Comparison of ENCODE assay signal across 8 cellular contexts in genomic region chrX:43559643-43560042, GRCh38.
DNase-seq lines count a peak whose midpoint lies in the region; ATAC-seq and TF ChIP-seq lines count a peak whose summit lies in the region.

No MANE protein-coding gene starts in this region.

- H3K4me1 ChIP-seq in KMS-11 (ENCODE audit: low read depth, poor library complexity, severe bottlenecking) (peaks cover 3% of the 10 kb centered on the region), mammary epithelial cell (ENCODE audit: insufficient read depth, low read length) (peaks cover 5% of the 10 kb centered on the region)

- in situ Hi-C loops in Caki2 (cut with HindIII; ENCODE audit: low pct_unique_long_range_greater_than_20kb, low sequenced_read_pairs) = no loop called here
- in situ Hi-C loops in mammary epithelial cell (cut with MboI; ENCODE audit: low sequenced_read_pairs in 2 of 2) = loop anchor here (5.0 to 25.0 kb wide), 4 partner anchors 188 to 1772 kb away; no protein-coding TSS in a partner anchor

- no peaks in the 10 kb centered on the region for H3K79me2 ChIP-seq in KMS-11 (ENCODE audit: insufficient read depth, low read depth)
- H3K79me2 ChIP-seq in mammary epithelial cell (ENCODE audit: insufficient read depth, low read length) = no peaks in the 10 kb centered on the region

- H3K9ac ChIP-seq in KMS-11 = no peak overlapping the region
- H3K9ac ChIP-seq in mammary epithelial cell (ENCODE audit: insufficient read depth, low read length) = no peak overlapping the region

- H4K20me1 ChIP-seq in KMS-11 (ENCODE audit: insufficient read depth) (no peaks in the 10 kb centered on the region), mammary epithelial cell (ENCODE audit: insufficient read depth, low read length) (no peaks in the 10 kb centered on the region)

- CTCF ChIA-PET in mammary epithelial cell (lab: Charles Lee; ENCODE audit: low non-redundant PET) = no interaction called here

- H3K27ac ChIP-seq in KMS-11 (no peak overlapping the region), mammary epithelial cell (ENCODE audit: insufficient read depth, low read depth, low read length) (no peak overlapping the region)

- no peak overlapping the region for H3K4me2 ChIP-seq in KMS-11
- H3K4me2 ChIP-seq in mammary epithelial cell (ENCODE audit: insufficient read depth, low read depth, low read length) = no peak overlapping the region

- no peaks in the 10 kb centered on the region for H3K36me3 ChIP-seq in KMS-11 (ENCODE audit: insufficient read depth)
- no peaks in the 10 kb centered on the region for H3K36me3 ChIP-seq in mammary epithelial cell (ENCODE audit: insufficient read depth, low read length)

- H3K27me3 ChIP-seq in KMS-11 (ENCODE audit: insufficient read depth, low read depth) (no peaks in the 10 kb centered on the region), mammary epithelial cell (ENCODE audit: insufficient read depth, low read length) (no peaks in the 10 kb centered on the region)

- H3K9me3 ChIP-seq in mammary epithelial cell (replicated peaks; ENCODE audit: insufficient read depth, low read length) = no peaks in the 10 kb centered on the region

- 50% methylated on average over 2 of the region's 2 CpGs for WGBS in mammary epithelial cell (ENCODE audit: low coverage, missing lambda C conversion rate)

- no TSS peak for BruUV-seq in mammary epithelial cell (replicated peaks; lab: Mats Ljungman, UMichigan)

- no peak overlapping the region for H2AFZ ChIP-seq in KMS-11 (ENCODE audit: low read depth)
- no peak overlapping the region for H2AFZ ChIP-seq in mammary epithelial cell (ENCODE audit: low read depth, low read length)

- TF ChIP-seq CTCF in KMS-11 (conservative IDR thresholded peaks at IDR 0.05; ENCODE audit: low read depth, low read length) (peak; percentile 58), mammary epithelial cell (conservative IDR thresholded peaks at IDR 0.05 in 1 of 2, IDR thresholded peaks at IDR 0.05 in 1 of 2; ENCODE audit: extremely low read depth in 1 of 2, insufficient read depth in 1 of 2, low read depth in 1 of 2, low read length in 2 of 2) (peak; percentile 32 to 75)

- no peak for ATAC-seq in GM18498 (IDR thresholded peaks at IDR 0.05; ENCODE audit: unreplicated experiment)
- ATAC-seq in HG02970 (IDR thresholded peaks at IDR 0.05; ENCODE audit: low FRiP score, unreplicated experiment) = no peak

- dilution Hi-C loops in mammary epithelial cell (cut with HindIII; ENCODE audit: low sequenced_read_pairs) = loop anchor here (10.0 kb wide), 1 partner anchor 195 kb away; no protein-coding TSS in a partner anchor

- DNase-seq in Caki2 (ENCODE audit: low read depth) = peak; percentile 36
- DNase-seq in SKM-1 (lab: John Stamatoyannopoulos, UW; ENCODE audit: unreplicated experiment) = peak; percentile 1
- DNase-seq in mammary epithelial cell = peak; percentile 30
- peak; percentile 49 for DNase-seq in kidney tubule cell (ENCODE audit: low spot score)
- peak; percentile 43 for DNase-seq in stimulated activated CD8-positive, alpha-beta memory T cell treated with anti-CD3 and anti-CD28 coated beads, Interleukin-4, amount 100 ng/mL, for 48 hours

- no peak overlapping the region for H3K4me3 ChIP-seq in KMS-11 (IDR thresholded peaks at IDR 0.05; ENCODE audit: insufficient read depth, low read depth, low read length)
- H3K4me3 ChIP-seq in mammary epithelial cell (replicated peaks in 1 of 3; ENCODE audit: insufficient read depth in 1 of 3, low read depth in 2 of 3, low read length in 3 of 3) = no peak overlapping the region

- intact Hi-C loops in mammary epithelial cell (cut with micrococcal nuclease) = loop anchor here (1.0 to 10.0 kb wide), 6 partner anchors 191 to 1777 kb away; no protein-coding TSS in a partner anchor
